37 cellular contexts compared by ENCODE assay signal in the genomic region with DNA sequence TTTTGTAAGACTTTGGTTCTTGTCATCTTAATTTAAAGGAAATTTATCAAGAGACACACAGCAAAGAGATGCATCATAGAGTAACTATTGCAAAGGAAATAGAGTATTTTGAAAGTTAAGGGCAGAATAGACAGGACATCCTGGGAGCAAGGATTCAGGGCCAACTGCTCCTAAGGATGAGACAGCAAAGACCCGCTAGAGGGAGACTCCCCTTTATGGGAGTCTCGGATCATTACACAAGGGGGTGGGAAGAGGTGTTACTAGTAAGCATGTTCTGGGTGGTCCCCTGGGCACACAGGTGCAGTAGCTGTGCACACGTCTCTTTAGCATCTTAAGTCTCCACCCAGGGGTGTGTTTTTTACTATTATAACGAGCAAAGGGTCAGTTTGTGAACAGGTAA. TPM values are rescaled to one million over a fixed set of nuclear protein-coding genes. Genes with fewer than 3 reads are reported as not detected.
"Had no signal": no experiment of that assay in that cellular context is flagged by ENCODE, and none has a peak within 500 bp of the region (broad histone marks: within the 10 kb centered on the region; RNA-seq: fewer than 3 reads in every experiment).

No MANE protein-coding gene starts in this region.

- H3K27me3 ChIP-seq: brain microvascular endothelial cell, pancreas, thyroid gland, vagina had no signal

- H3K9me3 Mint-ChIP-seq: activated CD4-positive, alpha-beta memory T cell treated with anti-CD3 and anti-CD28 coated beads, Interleukin-2, amount 10 ng/mL, durations not matched to agents 7 days and 5 days; activated CD4-positive, alpha-beta T cell treated with anti-CD3 and anti-CD28 coated beads, Interleukin-2, amount 10 ng/mL, durations not matched to agents 7 days and 5 days; activated T-cell treated with anti-CD3 and anti-CD28 coated beads, Interleukin-2, amount 50 U/mL, for 24 hours; stimulated activated naive B cell treated with anti-CD40 and anti-IgM and Interleukin-4, amounts not matched to agents 10 μg/mL and 1 μg/mL and 100 μg/mL, for 72 hours had no signal

- H3K4me1 Mint-ChIP-seq: activated CD4-positive, alpha-beta memory T cell treated with anti-CD3 and anti-CD28 coated beads, Interleukin-2, amount 10 ng/mL, durations not matched to agents 7 days and 5 days; naive thymus-derived CD4-positive, alpha-beta T cell; stimulated activated naive B cell treated with anti-CD40 and anti-IgM and Interleukin-4, amounts not matched to agents 10 μg/mL and 1 μg/mL and 100 μg/mL, for 72 hours had no signal

- H3K4me3 ChIP-seq: coronary artery, dorsolateral prefrontal cortex, gastrocnemius medialis, pancreas, psoas muscle, sigmoid colon, stomach, thyroid gland, upper lobe of left lung, vagina had no signal

- H3K36me3 ChIP-seq: brain microvascular endothelial cell, gastrocnemius medialis, pancreas, sigmoid colon, stomach, thyroid gland, upper lobe of left lung, vagina had no signal

- H3K9me3 ChIP-seq: gastrocnemius medialis, pancreas, psoas muscle, sigmoid colon, stomach, thyroid gland, upper lobe of left lung, vagina had no signal

- ATAC-seq: gastrocnemius medialis; left cardiac atrium; naive thymus-derived CD4-positive, alpha-beta T cell; pancreas; psoas muscle; stimulated activated naive B cell treated with anti-CD40 and anti-IgM and Interleukin-4, amounts not matched to agents 10 μg/mL and 1 μg/mL and 100 μg/mL, for 72 hours had no signal

- H3K4me1 ChIP-seq: gastrocnemius medialis, pancreas, psoas muscle, sigmoid colon, stomach, thyroid gland, upper lobe of left lung had no signal

- H3K27ac Mint-ChIP-seq: activated CD4-positive, alpha-beta memory T cell treated with anti-CD3 and anti-CD28 coated beads, Interleukin-2, amount 10 ng/mL, durations not matched to agents 7 days and 5 days; activated CD4-positive, alpha-beta T cell treated with anti-CD3 and anti-CD28 coated beads, Interleukin-2, amount 10 ng/mL, durations not matched to agents 7 days and 5 days; activated T-cell treated with anti-CD3 and anti-CD28 coated beads, Interleukin-2, amount 50 U/mL, for 24 hours; naive thymus-derived CD4-positive, alpha-beta T cell; stimulated activated naive B cell treated with anti-CD40 and anti-IgM and Interleukin-4, amounts not matched to agents 10 μg/mL and 1 μg/mL and 100 μg/mL, for 72 hours had no signal

- DNase-seq: activated CD4-positive, alpha-beta memory T cell treated with anti-CD3 and anti-CD28 coated beads, Interleukin-2, amount 10 ng/mL, durations not matched to agents 7 days and 5 days; activated CD4-positive, alpha-beta T cell treated with anti-CD3 and anti-CD28 coated beads, Interleukin-2, amount 10 ng/mL, durations not matched to agents 7 days and 5 days; activated CD4-positive, CD25-positive, alpha-beta regulatory T cell treated with anti-CD3 and anti-CD28 coated beads, Interleukin-2, amount 50 U/mL, for 72 hours; activated CD8-positive, alpha-beta memory T cell treated with anti-CD3 and anti-CD28 coated beads, Interleukin-2, amount 50 U/mL, for 48 hours; activated gamma-delta T cell; activated naive CD4-positive, alpha-beta T cell treated with anti-CD3 and anti-CD28 coated beads, Interleukin-2, amount 50 U/mL, for 16 hours; activated T-cell treated with anti-CD3 and anti-CD28 coated beads, Interleukin-2, amount 50 U/mL, for 24 hours; amniotic stem cell; brain microvascular endothelial cell; dorsolateral prefrontal cortex; effector memory CD4-positive, alpha-beta T cell; erythroblast; gastrocnemius medialis; glutamatergic neuron; left cardiac atrium; mammary epithelial cell; midbrain; naive thymus-derived CD4-positive, alpha-beta T cell; nucleus accumbens; pancreas; psoas muscle; sigmoid colon; small intestine; stimulated activated CD4-positive, alpha-beta T cell treated with anti-CD3 and anti-CD28 coated beads, Interleukin-4, amount 100 ng/mL, for 4 hours; stimulated activated CD8-positive, alpha-beta memory T cell treated with anti-CD3 and anti-CD28 coated beads, Interleukin-4, amount 100 ng/mL, for 48 hours; stimulated activated naive B cell treated with anti-CD40 and anti-IgM and Interleukin-4, amounts not matched to agents 10 μg/mL and 1 μg/mL and 100 μg/mL, for 72 hours; stomach; thyroid gland; upper lobe of left lung had no signal

- FAIRE-seq: astrocyte, keratinocyte, pancreas, small intestine had no signal

- H3K27me3 Mint-ChIP-seq: activated CD4-positive, alpha-beta memory T cell treated with anti-CD3 and anti-CD28 coated beads, Interleukin-2, amount 10 ng/mL, durations not matched to agents 7 days and 5 days had no signal

- H3K4me3 Mint-ChIP-seq: activated CD4-positive, alpha-beta memory T cell treated with anti-CD3 and anti-CD28 coated beads, Interleukin-2, amount 10 ng/mL, durations not matched to agents 7 days and 5 days; activated CD4-positive, alpha-beta T cell treated with anti-CD3 and anti-CD28 coated beads, Interleukin-2, amount 10 ng/mL, durations not matched to agents 7 days and 5 days; activated T-cell treated with anti-CD3 and anti-CD28 coated beads, Interleukin-2, amount 50 U/mL, for 24 hours; naive thymus-derived CD4-positive, alpha-beta T cell; stimulated activated naive B cell treated with anti-CD40 and anti-IgM and Interleukin-4, amounts not matched to agents 10 μg/mL and 1 μg/mL and 100 μg/mL, for 72 hours had no signal

- H3K27ac ChIP-seq: brain microvascular endothelial cell, coronary artery, dorsolateral prefrontal cortex, gastrocnemius medialis, pancreas, psoas muscle, sigmoid colon, stomach, thyroid gland, upper lobe of left lung, vagina had no signal

- H3K36me3 Mint-ChIP-seq: naive thymus-derived CD4-positive, alpha-beta T cell; stimulated activated naive B cell treated with anti-CD40 and anti-IgM and Interleukin-4, amounts not matched to agents 10 μg/mL and 1 μg/mL and 100 μg/mL, for 72 hours had no signal

RNA-seq across cellular contexts. Expression of a gene that starts 9.6 kb away (rescaled TPM):
- total RNA-seq: activated CD4-positive, alpha-beta memory T cell treated with anti-CD3 and anti-CD28 coated beads, Interleukin-2, amount 10 ng/mL, durations not matched to agents 7 days and 5 days; activated CD4-positive, alpha-beta T cell treated with anti-CD3 and anti-CD28 coated beads, Interleukin-2, amount 10 ng/mL, durations not matched to agents 7 days and 5 days; astrocyte; cardiac septum; cerebellum; dorsolateral prefrontal cortex; gastrocnemius medialis; left cardiac atrium; liver; mammary epithelial cell; naive thymus-derived CD4-positive, alpha-beta T cell; pancreas; psoas muscle; sigmoid colon; stomach; thyroid gland; upper lobe of left lung; vagina had no signal
- polyA plus RNA-seq: keratinocyte; liver; mammary epithelial cell; naive thymus-derived CD4-positive, alpha-beta T cell; neural cell; pancreas; psoas muscle; sigmoid colon; small intestine; stomach had no signal

RNA-seq across cellular contexts. Expression of a gene that starts 14.1 kb away (rescaled TPM):
- total RNA-seq: activated CD4-positive, alpha-beta memory T cell treated with anti-CD3 and anti-CD28 coated beads, Interleukin-2, amount 10 ng/mL, durations not matched to agents 7 days and 5 days; activated CD4-positive, alpha-beta T cell treated with anti-CD3 and anti-CD28 coated beads, Interleukin-2, amount 10 ng/mL, durations not matched to agents 7 days and 5 days; astrocyte; cardiac septum; cerebellum; gastrocnemius medialis; left cardiac atrium; mammary epithelial cell; naive thymus-derived CD4-positive, alpha-beta T cell; pancreas; psoas muscle; sigmoid colon; stomach; thyroid gland; upper lobe of left lung; vagina had no signal
- polyA plus RNA-seq: keratinocyte; liver; mammary epithelial cell; naive thymus-derived CD4-positive, alpha-beta T cell; small intestine; stomach had no signal

RNA-seq across cellular contexts. Expression of a gene that starts 35.9 kb away (rescaled TPM):
- total RNA-seq: activated CD4-positive, alpha-beta memory T cell treated with anti-CD3 and anti-CD28 coated beads, Interleukin-2, amount 10 ng/mL, durations not matched to agents 7 days and 5 days; activated CD4-positive, alpha-beta T cell treated with anti-CD3 and anti-CD28 coated beads, Interleukin-2, amount 10 ng/mL, durations not matched to agents 7 days and 5 days; astrocyte; cardiac septum; cerebellum; dorsolateral prefrontal cortex; gastrocnemius medialis; left cardiac atrium; liver; mammary epithelial cell; naive thymus-derived CD4-positive, alpha-beta T cell; pancreas; psoas muscle; sigmoid colon; stomach; thyroid gland; upper lobe of left lung; vagina had no signal
- polyA plus RNA-seq: keratinocyte; mammary epithelial cell; naive thymus-derived CD4-positive, alpha-beta T cell; neural cell; pancreas; psoas muscle; sigmoid colon; small intestine; stomach had no signal
